Comparison of ENCODE assay signal across 9 cellular contexts in the genomic region with DNA sequence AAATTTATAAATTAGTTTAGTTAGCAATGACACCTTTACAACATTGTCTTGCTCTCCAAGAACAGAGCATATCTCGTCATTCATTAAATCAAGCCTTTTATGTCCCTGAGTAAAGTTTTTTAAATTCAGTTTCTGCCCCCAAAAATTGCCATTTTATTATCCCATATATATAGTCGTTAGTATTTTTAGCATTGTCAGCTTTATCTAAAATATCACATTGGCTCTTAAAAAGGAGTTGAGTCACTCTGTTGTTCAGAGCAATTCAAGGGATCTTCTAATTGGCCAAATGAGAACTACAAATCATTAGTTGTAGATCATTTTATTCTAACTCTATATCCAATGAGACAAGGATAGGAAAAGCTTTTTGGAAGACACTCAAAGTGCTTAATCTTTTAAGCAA.
"Had no signal": no experiment of that assay in that cellular context is flagged by ENCODE, and none has a peak within 500 bp of the region (broad histone marks: within the 10 kb centered on the region; RNA-seq: fewer than 3 reads in every experiment).

No MANE protein-coding gene starts in this region.

- H2AFZ ChIP-seq: GM23338 had no signal

- H3K27ac ChIP-seq: KMS-11 had no signal

- ATAC-seq: GM23338 had no signal

- H3K9ac ChIP-seq: KMS-11 had no signal

- FAIRE-seq: H1, H54, HTR-8/SVneo had no signal

- H3K4me3 ChIP-seq: GM23338 had no signal

- H3K4me2 ChIP-seq: GM23338, KMS-11 had no signal

- DNase-seq: H9, HCEC 1CT, Karpas-422, KBM-7 had no signal
